ENCODE assay signal across 8 cellular contexts in the genomic region with DNA sequence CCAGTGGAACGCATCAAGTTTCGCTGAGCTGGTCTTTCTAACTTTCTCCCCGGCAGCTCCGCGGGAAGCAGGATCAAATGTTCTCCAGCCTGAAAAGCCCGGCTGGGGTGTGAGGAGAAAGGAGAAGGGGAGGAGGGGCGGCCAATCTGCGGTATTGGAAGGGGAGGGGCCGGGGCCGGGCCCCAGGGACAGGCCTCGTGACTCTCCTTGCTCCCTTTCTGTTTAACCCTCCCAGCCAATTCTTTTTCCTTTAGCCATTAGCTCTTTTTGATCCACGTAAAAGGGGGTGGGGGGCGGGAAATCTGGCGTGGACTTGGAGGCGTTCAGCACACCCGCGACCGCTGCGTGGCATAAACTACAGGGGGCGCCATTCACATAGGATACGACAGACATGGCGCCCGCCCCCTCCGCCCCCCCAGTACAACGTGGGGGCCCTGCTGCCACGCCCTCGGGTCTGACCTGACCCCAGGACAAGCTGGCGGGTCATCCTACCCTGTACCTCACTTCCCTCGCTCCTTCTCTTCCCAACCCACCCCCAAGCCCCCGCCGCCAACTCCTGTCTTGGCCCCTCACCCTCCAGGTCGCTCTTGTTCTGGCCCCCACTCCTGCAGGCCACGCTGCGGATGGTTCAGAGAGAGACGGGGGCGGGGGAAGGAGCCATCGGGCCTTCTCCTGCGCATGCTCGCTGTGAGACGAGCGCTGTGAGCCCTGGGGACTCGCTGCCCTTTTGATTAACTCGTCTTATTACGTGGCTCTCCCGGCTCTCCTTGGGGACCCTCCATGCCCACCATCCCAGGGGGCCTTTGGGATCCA. TPM values are rescaled to one million over a fixed set of nuclear protein-coding genes. Genes with fewer than 3 reads are reported as not detected.
DNase-seq lines count a peak whose midpoint lies in the region; ATAC-seq and TF ChIP-seq lines count a peak whose summit lies in the region.

No MANE protein-coding gene starts in this region.

- H3K9me3 Mint-ChIP-seq in CD14-positive monocyte = peaks cover 0 to 2% (median 0%) of the 10 kb centered on the region in 7 donors

- no peak for DNase-seq in CD14-positive monocyte (ENCODE audit: low spot score)
- DNase-seq in NCI-H345 treated with DMSO at 0.1 percent for 48 hours (lab: John Stamatoyannopoulos, UW; ENCODE audit: unreplicated experiment) = peak; percentile 35
- peak; percentile 60 for DNase-seq in activated T-cell treated with anti-CD3 and anti-CD28 coated beads for 24 hours (ENCODE audit: low read depth)
- DNase-seq in erythroblast (lab: John Stamatoyannopoulos, UW) = peak; percentile 41 to 44
- peak; percentile 61 to 63 for DNase-seq in stimulated activated CD8-positive, alpha-beta memory T cell treated with anti-CD3 and anti-CD28 coated beads, Interleukin-2, amount 100 ng/mL, for 48 hours (ENCODE audit: low read depth in 2 of 2)

- intact Hi-C loops in CD14-positive monocyte (cut with micrococcal nuclease) = no loop called here

- peak; percentile 48 for TF ChIP-seq CTCF in CD14-positive monocyte (IDR thresholded peaks at IDR 0.05)

- peaks cover 7 to 18% of the 10 kb centered on the region in 2 donors for H3K27me3 ChIP-seq in mucosa of rectum (ENCODE audit: control insufficient read depth in 2 of 2, insufficient read depth in 2 of 2, low read length in 2 of 2)

- H3K4me1 ChIP-seq in mucosa of rectum (ENCODE audit: control insufficient read depth in 2 of 2, insufficient read depth in 2 of 2, low read length in 2 of 2) = peaks cover 4% of the 10 kb centered on the region in 2 donors

- no peaks in the 10 kb centered on the region for H3K36me3 ChIP-seq in mucosa of rectum (ENCODE audit: control insufficient read depth in 2 of 2, insufficient read depth in 2 of 2, low read length in 2 of 2)

- H3K4me3 Mint-ChIP-seq in CD14-positive monocyte = peak overlapping the region; percentile 69 to 84

- H3K27ac ChIP-seq in mucosa of rectum (ENCODE audit: low read depth in 2 of 2, low read length in 2 of 2) = peak overlapping the region; percentile 15 to 48

- H3K27ac Mint-ChIP-seq in CD14-positive monocyte = no peak overlapping the region

- ATAC-seq in GM21526 (IDR thresholded peaks at IDR 0.05; ENCODE audit: low FRiP score, unreplicated experiment) = peak; percentile 64
- ATAC-seq in HG02678 (IDR thresholded peaks at IDR 0.05; ENCODE audit: unreplicated experiment) = no peak

- peaks cover 67 to 77% (median 72%) of the 10 kb centered on the region in 3 donors for H3K27me3 Mint-ChIP-seq in CD14-positive monocyte (ENCODE audit: low read depth in 3 of 3)

- TF ChIP-seq POLR2A in erythroblast (IDR thresholded peaks at IDR 0.05; ENCODE audit: low read length) = no peak

- H3K9ac ChIP-seq in mucosa of rectum (ENCODE audit: low read depth in 1 of 2, low read length in 2 of 2) = peak overlapping the region; percentile 28 to 57

- H3K4me3 ChIP-seq in mucosa of rectum (ENCODE audit: low read length in 2 of 2) = peak overlapping the region; percentile 32 to 61

- peaks cover 40% of the 10 kb centered on the region for H3K4me1 Mint-ChIP-seq in CD14-positive monocyte

- peaks cover 0 to 5% of the 10 kb centered on the region in 2 donors for H3K36me3 Mint-ChIP-seq in CD14-positive monocyte

- H3K9me3 ChIP-seq in mucosa of rectum (ENCODE audit: control insufficient read depth in 2 of 2, low read length in 2 of 2) = no peaks in the 10 kb centered on the region

RNA-seq across cellular contexts. Expression of a gene that starts 7.8 kb away (rescaled TPM):
- polyA plus RNA-seq in CD14-positive monocyte = not detected
